Comparison of ENCODE assay signal across 17 cellular contexts in the genomic region with DNA sequence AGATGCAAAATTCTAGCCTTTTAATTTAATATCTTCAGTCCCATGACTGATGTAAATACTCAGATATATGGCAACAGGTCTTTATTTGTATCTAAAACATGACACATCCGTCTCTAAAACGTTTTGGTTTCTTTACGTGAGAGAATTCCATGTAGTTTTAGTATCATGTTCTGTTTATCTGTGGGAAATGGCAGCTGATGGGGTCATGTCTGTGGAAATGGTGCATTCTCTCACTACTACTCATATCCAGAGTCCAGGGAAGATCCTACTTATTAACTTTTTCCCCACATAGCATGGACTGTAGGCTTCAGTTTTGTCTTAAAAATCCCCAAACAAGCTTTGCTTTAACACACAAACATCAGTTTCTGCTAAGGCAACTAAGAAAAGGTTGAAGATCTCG. TPM values are rescaled to one million over a fixed set of nuclear protein-coding genes. Genes with fewer than 3 reads are reported as not detected.
DNase-seq lines count a peak whose midpoint lies in the region; ATAC-seq and TF ChIP-seq lines count a peak whose summit lies in the region.
"Had no signal": no experiment of that assay in that cellular context is flagged by ENCODE, and none has a peak within 500 bp of the region (broad histone marks: within the 10 kb centered on the region; RNA-seq: fewer than 3 reads in every experiment).

No MANE protein-coding gene starts in this region.

- H3K4me1 ChIP-seq in H9 (ENCODE audit: insufficient read depth, low read length) = no peaks in the 10 kb centered on the region
- H3K4me1 ChIP-seq: psoas muscle had no signal

- H2AK5ac ChIP-seq in H9 (ENCODE audit: insufficient read length, low read length) = no peak overlapping the region

- TF ChIP-seq CTCF in nephron progenitor cell (IDR thresholded peaks at IDR 0.05) (no peak), MCF 10A (IDR thresholded peaks at IDR 0.05; ENCODE audit: unreplicated experiment) (no peak), H9 (conservative IDR thresholded peaks at IDR 0.05) (no peak), lower leg skin (IDR thresholded peaks at IDR 0.05) (no peak)

- no peaks in the 10 kb centered on the region for H3K9me3 ChIP-seq in H9 (ENCODE audit: control insufficient read depth, low read depth, low read length)
- H3K9me3 ChIP-seq: psoas muscle had no signal

- H3K4me3 Mint-ChIP-seq in effector memory CD8-positive, alpha-beta T cell = no peak overlapping the region
- H3K4me3 Mint-ChIP-seq in nephron progenitor cell (no peak overlapping the region), MCF 10A (ENCODE audit: unreplicated experiment) (no peak overlapping the region), H9 (no peak overlapping the region)
- H3K4me3 Mint-ChIP-seq: activated CD8-positive, alpha-beta memory T cell treated with anti-CD3 and anti-CD28 coated beads, Interleukin-2, amount 10 ng/mL, durations not matched to agents 7 days and 5 days; activated naive CD4-positive, alpha-beta T cell treated with anti-CD3 and anti-CD28 coated beads for 36 hours; central memory CD8-positive, alpha-beta T cell had no signal

- no peaks in the 10 kb centered on the region for H3K23me2 ChIP-seq in H9 (ENCODE audit: insufficient read length, low read depth, low read length, poor library complexity, severe bottlenecking)

- BruUV-seq in MCF 10A (replicated peaks; lab: Mats Ljungman, UMichigan) = no TSS peak

- H4K8ac ChIP-seq in H9 (replicated peaks; ENCODE audit: insufficient read length, low read depth, low read length) = no peak overlapping the region

- no peaks in the 10 kb centered on the region for H3K27me3 Mint-ChIP-seq in effector memory CD8-positive, alpha-beta T cell
- H3K27me3 Mint-ChIP-seq in nephron progenitor cell (ENCODE audit: low read depth, poor library complexity) (no peaks in the 10 kb centered on the region), MCF 10A (ENCODE audit: insufficient read depth, unreplicated experiment) (no peaks in the 10 kb centered on the region), H9 (ENCODE audit: low read depth) (no peaks in the 10 kb centered on the region)
- H3K27me3 Mint-ChIP-seq: activated CD8-positive, alpha-beta memory T cell treated with anti-CD3 and anti-CD28 coated beads, Interleukin-2, amount 10 ng/mL, durations not matched to agents 7 days and 5 days; central memory CD8-positive, alpha-beta T cell had no signal

- H4K20me1 ChIP-seq in H9 (ENCODE audit: control insufficient read depth, insufficient read depth, insufficient read length) = no peaks in the 10 kb centered on the region

- H3K4me2 ChIP-seq in H9 (ENCODE audit: insufficient read depth, insufficient read length, low read length) = no peak overlapping the region

- no peak overlapping the region for H3K9ac ChIP-seq in H9 (ENCODE audit: extremely low read depth, insufficient read length, low read length)

- no peaks in the 10 kb centered on the region for H3K79me2 ChIP-seq in H9 (ENCODE audit: insufficient read depth, low read length)

- H3K27ac ChIP-seq in H9 (ENCODE audit: insufficient read length, low read depth, low read length) = no peak overlapping the region
- H3K27ac ChIP-seq: psoas muscle, RWPE1 had no signal

- peak overlapping the region; percentile 1 to 8 for H3K27ac Mint-ChIP-seq in effector memory CD8-positive, alpha-beta T cell
- H3K27ac Mint-ChIP-seq in nephron progenitor cell = peak overlapping the region; percentile 4
- H3K27ac Mint-ChIP-seq in MCF 10A (ENCODE audit: low read depth, unreplicated experiment) = no peak overlapping the region
- no peak overlapping the region for H3K27ac Mint-ChIP-seq in H9
- H3K27ac Mint-ChIP-seq: activated CD8-positive, alpha-beta memory T cell treated with anti-CD3 and anti-CD28 coated beads, Interleukin-2, amount 10 ng/mL, durations not matched to agents 7 days and 5 days; activated naive CD4-positive, alpha-beta T cell treated with anti-CD3 and anti-CD28 coated beads for 36 hours had no signal

- DNase-seq in AG08396 (ENCODE audit: low spot score) (peak; percentile 56), LHCN-M2 (ENCODE audit: low read depth) (peak; percentile 93), nephron progenitor cell (no peak), MCF 10A (ENCODE audit: unreplicated experiment) (no peak), hypothalamus (lab: John Stamatoyannopoulos, UW) (no peak), H9 (no peak), lower leg skin (ENCODE audit: low spot score in 2 of 2) (no peak)
- DNase-seq in effector memory CD8-positive, alpha-beta T cell = no peak
- DNase-seq: activated CD4-positive, CD25-positive, alpha-beta regulatory T cell; activated CD8-positive, alpha-beta memory T cell treated with anti-CD3 and anti-CD28 coated beads, Interleukin-2, amount 10 ng/mL, durations not matched to agents 7 days and 5 days; activated naive CD4-positive, alpha-beta T cell treated with anti-CD3 and anti-CD28 coated beads for 36 hours; left colon; NCI-H82; psoas muscle; T-helper 1 cell had no signal

- no peak for TF ChIP-seq POLR2A in lower leg skin (IDR thresholded peaks at IDR 0.05)

- no peak overlapping the region for H2BK12ac ChIP-seq in H9 (ENCODE audit: insufficient read length, low read depth, low read length)

- H2BK20ac ChIP-seq in H9 (ENCODE audit: low read depth, low read length, poor library complexity, severe bottlenecking) = no peak overlapping the region

- no peak overlapping the region for H3K23ac ChIP-seq in H9 (ENCODE audit: insufficient read length, low read depth, low read length)

- H2AFZ ChIP-seq in H9 (ENCODE audit: low read length) = no peak overlapping the region

- ATAC-seq in effector memory CD8-positive, alpha-beta T cell (replicated peaks) = no peak
- ATAC-seq: activated CD8-positive, alpha-beta memory T cell treated with anti-CD3 and anti-CD28 coated beads, Interleukin-2, amount 10 ng/mL, durations not matched to agents 7 days and 5 days; left colon; psoas muscle had no signal

- no peak overlapping the region for H3T11ph ChIP-seq in H9 (ENCODE audit: low read length)

- POLR2A ChIA-PET in MCF 10A (lab: Yijun Ruan, JAX) = no interaction called here

- H3K18ac ChIP-seq in H9 (ENCODE audit: insufficient read length, low read depth, low read length) = no peak overlapping the region

- WGBS in H9 (ENCODE audit: extremely low coverage, insufficient read length, low lambda C conversion rate) = no CpG with 5 or more reads among the region's 4 CpGs
- 85 to 89% methylated on average over 4 of the region's 4 CpGs for WGBS in lower leg skin, 2 donors

- no peak overlapping the region for H2BK15ac ChIP-seq in H9 (ENCODE audit: low read depth, low read length)

- CTCF ChIA-PET in MCF 10A (lab: Yijun Ruan, JAX) = interaction anchor here (0.7 to 1.2 kb wide), 2 partner anchors 11 to 84 kb away, joined by 3 read pairs; no protein-coding TSS in a partner anchor

- H3K14ac ChIP-seq in H9 (ENCODE audit: insufficient read depth, low read length) = no peak overlapping the region

- H4K5ac ChIP-seq in H9 (ENCODE audit: insufficient read length, low read depth, low read length) = no peak overlapping the region

- peaks cover 3 to 9% of the 10 kb centered on the region in 2 donors for H3K4me1 Mint-ChIP-seq in effector memory CD8-positive, alpha-beta T cell (ENCODE audit: low read depth in 2 of 2)
- peaks cover 15% of the 10 kb centered on the region for H3K4me1 Mint-ChIP-seq in nephron progenitor cell
- H3K4me1 Mint-ChIP-seq in MCF 10A (ENCODE audit: insufficient read depth, unreplicated experiment) = peaks cover 7% of the 10 kb centered on the region
- no peaks in the 10 kb centered on the region; a peak in 1 of 4 replicates for H3K4me1 Mint-ChIP-seq in H9

- peaks cover 42% of the 10 kb centered on the region for H3K36me3 Mint-ChIP-seq in effector memory CD8-positive, alpha-beta T cell (ENCODE audit: insufficient read depth)
- peaks cover 61% of the 10 kb centered on the region for H3K36me3 Mint-ChIP-seq in nephron progenitor cell (ENCODE audit: low read depth)
- peaks cover 18% of the 10 kb centered on the region for H3K36me3 Mint-ChIP-seq in MCF 10A (ENCODE audit: insufficient read depth, unreplicated experiment)
- peaks cover 9 to 35% (median 26%) of the 10 kb centered on the region in 3 experiments; a peak in 6 of 7 replicates for H3K36me3 Mint-ChIP-seq in H9 (ENCODE audit: insufficient read depth in 1 of 3, low read depth in 3 of 3)

- no peak overlapping the region for H2BK5ac ChIP-seq in H9 (ENCODE audit: insufficient read length, low read length)

- H3K4me3 ChIP-seq in lower leg skin (ENCODE audit: low read depth, poor library complexity, severe bottlenecking) = no peak overlapping the region
- H3K4me3 ChIP-seq: psoas muscle had no signal

- intact Hi-C loops in MCF 10A (cut with micrococcal nuclease) = no loop called here
- intact Hi-C loops in lower leg skin (cut with DNase I; ENCODE audit: low total_unique reads) = no loop called here

- H3K4ac ChIP-seq in H9 (ENCODE audit: low read depth, low read length) = no peak overlapping the region

- H3K27me3 ChIP-seq in H9 (ENCODE audit: insufficient read depth, low read length) = no peaks in the 10 kb centered on the region

- H2BK120ac ChIP-seq in H9 (ENCODE audit: low read depth, low read length, poor library complexity, severe bottlenecking) = no peak overlapping the region

- H3K79me1 ChIP-seq in H9 (ENCODE audit: insufficient read depth, low read depth, low read length, poor library complexity, severe bottlenecking) = no peaks in the 10 kb centered on the region

- no peak overlapping the region for H3K56ac ChIP-seq in H9 (ENCODE audit: insufficient read length, low read depth, low read length)

- no peaks in the 10 kb centered on the region for H3K9me3 Mint-ChIP-seq in effector memory CD8-positive, alpha-beta T cell
- H3K9me3 Mint-ChIP-seq in nephron progenitor cell (no peaks in the 10 kb centered on the region), MCF 10A (ENCODE audit: unreplicated experiment) (no peaks in the 10 kb centered on the region), H9 (no peaks in the 10 kb centered on the region)
- H3K9me3 Mint-ChIP-seq: activated naive CD4-positive, alpha-beta T cell treated with anti-CD3 and anti-CD28 coated beads for 36 hours; central memory CD8-positive, alpha-beta T cell had no signal

- no peak overlapping the region for H4K91ac ChIP-seq in H9 (ENCODE audit: insufficient read length, low read depth, low read length)

RNA-seq across cellular contexts. Expression of a gene that starts 53.8 kb away (rescaled TPM):
- total RNA-seq in LHCN-M2 (2014; rRNA removed) = 12.5 and 15.6 TPM in 2 replicates
- 12.2 TPM for polyA plus RNA-seq in LHCN-M2 (2012)
- 10.3 and 15.8 TPM in 2 replicates for total RNA-seq in MCF 10A (2022)
- 32.6 and 38.2 TPM in 2 replicates for total RNA-seq in H9 (2021)
- 10 to 100 TPM; 18.4 to 31.8 (median 22.1) TPM for total RNA-seq in lower leg skin

Comparison
In these comparisons a context has a peak if more than half of its experiments do, and no peak if none do; other contexts are left out.
1. DNase-seq: peak in AG08396 (single experiment) and LHCN-M2 (single experiment); none in effector memory CD8-positive, alpha-beta T cell (0 of 3), nephron progenitor cell (single experiment), MCF 10A (single experiment), hypothalamus (0 of 51), H9 (single experiment) and lower leg skin (0 of 2).
2. H3K27ac Mint-ChIP-seq: peak in effector memory CD8-positive, alpha-beta T cell (2 of 2) and nephron progenitor cell (single experiment); none in MCF 10A (single experiment) and H9 (0 of 3).